Comparison of ENCODE assay signal across 2 cellular contexts in the genomic region with DNA sequence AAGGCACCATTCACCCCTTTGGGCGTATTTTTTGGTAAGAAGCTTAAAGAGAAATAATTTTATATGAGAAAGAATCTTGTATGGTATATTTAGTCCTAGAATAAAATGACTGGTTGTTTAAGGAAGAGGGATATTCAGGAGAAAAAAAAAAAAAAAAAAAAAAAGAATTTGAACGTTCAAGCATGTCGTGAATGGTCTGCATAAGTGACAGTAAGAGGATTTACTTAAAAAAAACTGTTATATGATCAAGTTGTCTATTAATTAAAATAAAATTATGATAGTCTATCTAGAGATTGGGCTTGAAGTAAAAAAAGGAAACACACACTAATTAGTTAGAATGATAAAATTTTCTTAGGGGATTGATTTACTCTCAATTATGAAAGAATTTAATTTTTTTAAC.
A peak's percentile ranks its signal among the peaks of the same experiment; 100 is the strongest.
TF ChIP-seq lines count a peak whose summit lies in the region.

No MANE protein-coding gene starts in this region.

TF ChIP-seq in Ishikawa, 13 proteins besides CTCF, POLR2A, EP300 and RAD21:
- TF ChIP-seq, protein P1, sequence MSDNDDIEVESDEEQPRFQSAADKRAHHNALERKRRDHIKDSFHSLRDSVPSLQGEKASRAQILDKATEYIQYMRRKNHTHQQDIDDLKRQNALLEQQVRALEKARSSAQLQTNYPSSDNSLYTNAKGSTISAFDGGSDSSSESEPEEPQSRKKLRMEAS (IDR thresholded peaks at IDR 0.05): no peak
- TF ChIP-seq, protein P2, sequence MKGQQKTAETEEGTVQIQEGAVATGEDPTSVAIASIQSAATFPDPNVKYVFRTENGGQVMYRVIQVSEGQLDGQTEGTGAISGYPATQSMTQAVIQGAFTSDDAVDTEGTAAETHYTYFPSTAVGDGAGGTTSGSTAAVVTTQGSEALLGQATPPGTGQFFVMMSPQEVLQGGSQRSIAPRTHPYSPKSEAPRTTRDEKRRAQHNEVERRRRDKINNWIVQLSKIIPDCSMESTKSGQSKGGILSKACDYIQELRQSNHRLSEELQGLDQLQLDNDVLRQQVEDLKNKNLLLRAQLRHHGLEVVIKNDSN (IDR thresholded peaks at IDR 0.05): 0 out of 2 replicates have a peak, but pooled peaks have one; percentile 14
- TF ChIP-seq NFIC (IDR thresholded peaks at IDR 0.05): no peak

TF ChIP-seq in GM12878, 131 proteins besides CTCF, POLR2A, EP300 and RAD21:
- TF ChIP-seq CBX5 (IDR thresholded peaks at IDR 0.05; ENCODE audit: low read depth) (0 out of 2 replicates have a peak, but pooled peaks have one; percentile 30), SIX5 (IDR thresholded peaks at IDR 0.05; ENCODE audit: low read depth, low read length, severe bottlenecking) (no peak)
TF ChIP-seq in GM12878: peak in this region for 1.
